In the genomic region with DNA sequence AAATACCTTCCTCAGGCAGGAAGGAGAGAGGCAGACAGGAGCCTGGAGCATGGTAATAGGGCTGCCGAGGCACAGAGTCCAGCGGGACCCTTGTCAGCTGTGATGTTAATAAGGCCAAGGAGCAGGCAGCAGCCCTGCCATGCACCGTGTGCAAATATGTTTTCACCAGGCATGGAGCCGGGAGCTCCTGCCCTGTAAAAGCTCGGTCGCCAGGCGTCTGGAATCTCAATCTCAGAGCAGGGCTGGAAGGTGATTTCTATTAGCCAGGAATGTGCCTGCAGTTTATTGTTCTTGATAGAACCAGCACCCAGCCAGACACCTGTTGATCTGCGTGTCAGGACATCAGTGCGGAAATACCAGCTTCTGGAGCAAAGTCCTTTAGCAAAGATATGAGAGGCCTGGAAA, we compare ENCODE assay signal across 24 cellular contexts.
DNase-seq lines count a peak whose midpoint lies in the region; ATAC-seq, FAIRE-seq and TF ChIP-seq lines count a peak whose summit lies in the region.
"Had no signal": no experiment of that assay in that cellular context is flagged by ENCODE, and none has a peak within 500 bp of the region (broad histone marks: within the 10 kb centered on the region; RNA-seq: fewer than 3 reads in every experiment).

No MANE protein-coding gene starts in this region.

- H3K9me3 ChIP-seq in HepG2 (ENCODE audit: low read length) (no peaks in the 10 kb centered on the region), pancreas (no peaks in the 10 kb centered on the region), BE2C (no peaks in the 10 kb centered on the region), OCI-LY7 (ENCODE audit: low read length) (no peaks in the 10 kb centered on the region), suprapubic skin (no peaks in the 10 kb centered on the region)
- H3K9me3 ChIP-seq: HAP-1 had no signal

- no peak overlapping the region for H3K4me3 Mint-ChIP-seq in CD14-positive monocyte
- H3K4me3 Mint-ChIP-seq: CD4-positive, alpha-beta T cell had no signal

- peaks cover 2 to 25% (median 4%) of the 10 kb centered on the region in 7 donors for H3K9me3 Mint-ChIP-seq in CD14-positive monocyte
- H3K9me3 Mint-ChIP-seq: CD4-positive, alpha-beta T cell had no signal

- H3K9ac ChIP-seq in HepG2 (ENCODE audit: insufficient read depth, low read depth, low read length) = no peak overlapping the region
- H3K9ac ChIP-seq: BLaER1 had no signal

- TF ChIP-seq EP300 in HepG2 (IDR thresholded peaks at IDR 0.05; ENCODE audit: low read depth in 2 of 2, low read length in 2 of 2) (no peak), HepG2 (CRISPR knock-in tag; IDR thresholded peaks at IDR 0.05; ENCODE audit: borderline replicate concordance) (no peak), suprapubic skin (IDR thresholded peaks at IDR 0.05) (no peak)

- BruUV-seq in HepG2 (replicated peaks; lab: Mats Ljungman, UMichigan) (no TSS peak), OCI-LY7 (replicated peaks; lab: Mats Ljungman, UMichigan) (no TSS peak)

- H3K27me3 Mint-ChIP-seq in CD14-positive monocyte (ENCODE audit: low read depth in 3 of 3) = peaks cover 0 to 3% (median 1%) of the 10 kb centered on the region in 3 donors

- in situ Hi-C loops in HepG2 (cut with HindIII; ENCODE audit: extremely low pct_ligation_motif_present, low pct_unique_long_range_greater_than_20kb) = no loop called here

- H3K27me3 ChIP-seq in HepG2 (ENCODE audit: control insufficient read depth in 1 of 2, insufficient read depth in 2 of 2, low read length in 2 of 2) = peaks cover 0 to 15% of the 10 kb centered on the region in 2 experiments; a peak in 1 of 5 replicates
- H3K27me3 ChIP-seq in pancreas = no peaks in the 10 kb centered on the region
- no peaks in the 10 kb centered on the region for H3K27me3 ChIP-seq in BE2C
- H3K27me3 ChIP-seq in suprapubic skin = peaks cover 11% of the 10 kb centered on the region
- H3K27me3 ChIP-seq: BLaER1 had no signal

- H3K27ac ChIP-seq in HepG2 (ENCODE audit: extremely low read length, insufficient read depth, low read length) (no peak overlapping the region), pancreas (no peak overlapping the region), OCI-LY7 (ENCODE audit: low read depth, low read length, poor library complexity, severe bottlenecking) (no peak overlapping the region), suprapubic skin (no peak overlapping the region)
- H3K27ac ChIP-seq: BLaER1 had no signal

- TF ChIP-seq RAD21 in HepG2 (CRISPR knock-in tag; IDR thresholded peaks at IDR 0.05) = no peak

- H3K4me3 ChIP-seq in HepG2 (replicated peaks in 1 of 3; ENCODE audit: insufficient read depth in 1 of 3, low read depth in 2 of 3, low read length in 3 of 3) (no peak overlapping the region), pancreas (no peak overlapping the region), BE2C (ENCODE audit: low read depth, low read length) (no peak overlapping the region), OCI-LY7 (ENCODE audit: low read depth, low read length, poor library complexity, severe bottlenecking) (no peak overlapping the region), suprapubic skin (no peak overlapping the region)
- H3K4me3 ChIP-seq: BLaER1, HAP-1 had no signal

- H3K9me2 ChIP-seq in OCI-LY7 (ENCODE audit: insufficient read depth, low read length) = no peaks in the 10 kb centered on the region

- TF ChIP-seq CTCF in HepG2 (CRISPR knock-in tag; IDR thresholded peaks at IDR 0.05) (no peak), pancreas (IDR thresholded peaks at IDR 0.05) (no peak), BE2C (IDR thresholded peaks at IDR 0.05; ENCODE audit: low read depth, low read length) (no peak), OCI-LY7 (conservative IDR thresholded peaks at IDR 0.05; ENCODE audit: low read length) (no peak), suprapubic skin (IDR thresholded peaks at IDR 0.05) (no peak), CD14-positive monocyte (IDR thresholded peaks at IDR 0.05) (no peak)

- H4K20me1 ChIP-seq in HepG2 (ENCODE audit: insufficient read depth, low read length) = no peaks in the 10 kb centered on the region
- no peaks in the 10 kb centered on the region for H4K20me1 ChIP-seq in OCI-LY7 (ENCODE audit: insufficient read depth, low read length)
- H4K20me1 ChIP-seq: BLaER1 had no signal

- ATAC-seq in HepG2 (peak; percentile 67), pancreas (peak in 3 of 4 donors; percentile 56 to 75 (median 72))

- H3K36me3 ChIP-seq in HepG2 (replicated peaks in 1 of 2; ENCODE audit: control insufficient read depth in 1 of 2, insufficient read depth in 2 of 2, low read length in 2 of 2) (no peaks in the 10 kb centered on the region), pancreas (no peaks in the 10 kb centered on the region), BE2C (no peaks in the 10 kb centered on the region), OCI-LY7 (ENCODE audit: insufficient read depth, low read length) (no peaks in the 10 kb centered on the region), suprapubic skin (no peaks in the 10 kb centered on the region)
- H3K36me3 ChIP-seq: BLaER1, HAP-1 had no signal

- FAIRE-seq in HepG2 (lab: Jason Lieb, UNC) = no peak
- no peak for FAIRE-seq in pancreas (lab: Jason Lieb, UNC)
- FAIRE-seq: G401.6, HTR-8/SVneo, RCC 7860 had no signal

- no peak overlapping the region for H3K27ac Mint-ChIP-seq in CD14-positive monocyte
- H3K27ac Mint-ChIP-seq: CD4-positive, alpha-beta T cell had no signal

- TF ChIP-seq POLR2A in HepG2 (IDR thresholded peaks at IDR 0.05; ENCODE audit: insufficient read depth in 1 of 2, low read depth in 2 of 2, low read length in 2 of 2) (no peak), suprapubic skin (IDR thresholded peaks at IDR 0.05) (no peak)

- POLR2A ChIA-PET in HepG2 (lab: Yijun Ruan, JAX) = no interaction called here
- POLR2A ChIA-PET in OCI-LY7 (lab: Charles Lee) = interaction anchor here (0.6 kb wide), 1 partner anchor 24 kb away, joined by 3 read pairs; no protein-coding TSS in a partner anchor

- H3K79me2 ChIP-seq in HepG2 (ENCODE audit: insufficient read depth, low read length) (no peaks in the 10 kb centered on the region), OCI-LY7 (ENCODE audit: insufficient read depth, low read depth, low read length) (no peaks in the 10 kb centered on the region)

- H3K4me1 ChIP-seq in HepG2 (ENCODE audit: insufficient read depth, low read length) (peaks cover 10% of the 10 kb centered on the region), pancreas (peaks cover 0 to 8% (median 0%) of the 10 kb centered on the region in 3 donors), BE2C (no peaks in the 10 kb centered on the region), OCI-LY7 (ENCODE audit: insufficient read depth, low read length, poor library complexity, severe bottlenecking) (no peaks in the 10 kb centered on the region), suprapubic skin (no peaks in the 10 kb centered on the region)
- H3K4me1 ChIP-seq: HAP-1 had no signal

- intact Hi-C loops in HepG2 (cut with micrococcal nuclease; ENCODE audit: unreplicated experiment) (no loop called here), pancreas (cut with DNase I) (no loop called here), OCI-LY7 (cut with micrococcal nuclease; ENCODE audit: unreplicated experiment) (no loop called here), CD14-positive monocyte (cut with micrococcal nuclease) (no loop called here)

- H3K4me2 ChIP-seq in HepG2 (ENCODE audit: low read depth, low read length) (no peak overlapping the region), OCI-LY7 (ENCODE audit: low read length) (no peak overlapping the region)
- H3K4me2 ChIP-seq: BLaER1 had no signal

- H3K4me1 Mint-ChIP-seq in CD14-positive monocyte = no peaks in the 10 kb centered on the region

- 4% methylated on average over 4 of the region's 9 CpGs for WGBS in HepG2 (ENCODE audit: low lambda C conversion rate)
- WGBS in pancreas, 2 donors = 5 to 8% methylated on average over 9 of the region's 9 CpGs
- 31% methylated on average over 9 of the region's 9 CpGs for WGBS in suprapubic skin

- H2AFZ ChIP-seq in HepG2 (ENCODE audit: low read length) = peak overlapping the region; percentile 72
- no peak overlapping the region for H2AFZ ChIP-seq in OCI-LY7 (ENCODE audit: low read length)

- DNase-seq in ELF-1 (ENCODE audit: low read depth, low spot score) (peak; percentile 58), SW480 (ENCODE audit: low spot score) (peak; percentile 29), HepG2 (ENCODE audit: low spot score) (no peak), pancreas (peak in 2 of 6 donors; percentile 8 to 11), BE2C (no peak), OCI-LY7 (ENCODE audit: low spot score) (no peak), suprapubic skin (ENCODE audit: low spot score in 2 of 2) (no peak), CD14-positive monocyte (ENCODE audit: low spot score) (no peak)
- DNase-seq: CD4-positive, alpha-beta T cell; DMS53; GOT3; KBM-7; MV-4-11; NCI-H1105; NCI-H1436 treated with DMSO at 0.1 percent for 48 hours; NCI-H187 treated with DMSO at 0.1 percent for 48 hours; NCI-H2107; NCI-H446; NCI-H524 treated with DMSO at 0.1 percent for 48 hours had no signal

- CTCF ChIA-PET in HepG2 (lab: Yijun Ruan, JAX; ENCODE audit: low intra/inter-chr PET ratio, low total read pairs) = no interaction called here
- CTCF ChIA-PET in OCI-LY7 (lab: Charles Lee; ENCODE audit: unreplicated experiment) = no interaction called here

- H3K36me3 Mint-ChIP-seq in CD14-positive monocyte = no peaks in the 10 kb centered on the region

TF ChIP-seq in HepG2, 621 proteins besides CTCF, POLR2A, EP300 and RAD21:
- TF ChIP-seq PHB2 (IDR thresholded peaks at IDR 0.05; ENCODE audit: partially characterized antibody) (no peak), TEAD3 (CRISPR knock-in tag; optimal IDR thresholded peaks at IDR 0.05; ENCODE audit: borderline replicate concordance) (peak; percentile 18)

Comparison
In these comparisons a context has a peak if more than half of its experiments do, and no peak if none do; other contexts are left out.
1. DNase-seq: peak in ELF-1 (single experiment) and SW480 (single experiment); none in HepG2 (single experiment), BE2C (single experiment), OCI-LY7 (single experiment), suprapubic skin (0 of 2) and CD14-positive monocyte (single experiment).